Comparison of ENCODE assay signal across 8 cellular contexts in the genomic region with DNA sequence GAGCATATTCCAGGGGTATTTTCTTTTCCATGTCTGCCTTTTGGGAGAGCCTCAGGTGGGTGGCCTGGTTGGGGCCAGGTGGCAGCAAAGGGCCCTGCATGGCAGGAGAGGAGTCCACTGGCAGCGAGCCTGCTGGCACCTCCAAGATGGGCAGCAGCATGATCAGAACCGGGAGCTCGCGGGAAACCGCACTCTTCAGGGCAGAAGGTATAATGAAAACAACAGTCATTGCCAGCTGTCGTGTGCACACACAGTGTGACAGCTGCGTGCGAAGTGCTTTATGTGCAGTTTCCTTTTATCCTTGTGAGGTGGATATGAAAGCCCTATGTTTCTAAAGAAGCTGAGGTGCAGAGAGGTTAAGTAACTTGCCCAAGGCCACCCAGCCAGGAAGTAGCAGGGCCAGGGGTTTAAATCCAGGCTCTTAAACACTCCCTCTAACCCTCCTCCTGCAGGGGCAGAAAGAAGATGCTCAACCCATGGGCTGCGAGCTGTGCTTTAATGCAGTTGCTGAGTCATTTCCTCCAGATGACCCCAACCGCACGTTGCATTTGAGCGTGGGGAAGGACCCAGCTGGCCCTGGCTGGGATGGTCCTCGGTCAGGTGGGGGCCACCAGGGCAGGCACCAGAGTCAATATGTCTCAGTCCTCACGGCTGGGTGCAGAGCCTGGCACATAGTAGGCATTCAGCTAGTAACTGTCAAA.
DNase-seq lines count a peak whose midpoint lies in the region; ATAC-seq, FAIRE-seq and TF ChIP-seq lines count a peak whose summit lies in the region.

No MANE protein-coding gene starts in this region.

- TF ChIP-seq CTCF in GM12878 (IDR thresholded peaks at IDR 0.05 in 2 of 3, conservative IDR thresholded peaks at IDR 0.05 in 1 of 3; ENCODE audit: control insufficient read depth in 2 of 3, extremely low read depth in 1 of 3, insufficient read depth in 1 of 3, low read depth in 3 of 3, low read length in 3 of 3) (no peak), SK-N-SH (IDR thresholded peaks at IDR 0.05) (no peak)

- DNase-seq in NCI-H748 (lab: John Stamatoyannopoulos, UW; ENCODE audit: unreplicated experiment) (peak; percentile 12), NCI-H748 treated with DMSO at 0.1 percent for 48 hours (lab: John Stamatoyannopoulos, UW) (no peak), GM12878 (ENCODE audit: low read depth, low spot score) (peak; percentile 80), SK-N-SH (no peak), NCI-H524 treated with DMSO at 0.1 percent for 48 hours (lab: John Stamatoyannopoulos, UW) (no peak), SW 1271 (lab: John Stamatoyannopoulos, UW) (no peak)

- ATAC-seq in HG03521 (IDR thresholded peaks at IDR 0.05; ENCODE audit: unreplicated experiment) (peak; percentile 36), GM12878 (peak; percentile 76)

- H3K4me3 ChIP-seq in GM12878 (no peak overlapping the region), skeletal muscle tissue (ENCODE audit: low read length in 3 of 3) (no peak overlapping the region), SK-N-SH (ENCODE audit: low read depth in 2 of 2, low read length in 1 of 2) (no peak overlapping the region)

- H3K4me1 ChIP-seq in GM12878 (ENCODE audit: control insufficient read depth, insufficient read depth, low read length) (peaks cover 53% of the 10 kb centered on the region), skeletal muscle tissue (ENCODE audit: control insufficient read depth in 3 of 3, insufficient read depth in 3 of 3, low read length in 3 of 3) (peaks cover 0 to 13% (median 4%) of the 10 kb centered on the region in 3 donors), SK-N-SH (ENCODE audit: control insufficient read depth in 1 of 2, insufficient read depth in 2 of 2, low read depth in 1 of 2, low read length in 1 of 2) (peaks cover 0 to 20% of the 10 kb centered on the region in 2 experiments; a peak in 1 of 4 replicates)

- TF ChIP-seq POLR2A in GM12878 (IDR thresholded peaks at IDR 0.05; ENCODE audit: low read depth, low read length) = no peak

- SMC1A ChIA-PET in GM12878 (lab: Charles Lee; ENCODE audit: uncharacterized antibody, unreplicated experiment) = interaction anchor here (0.6 to 3.4 kb wide), 11 partner anchors 11 to 251 kb away, joined by 3 to 13 read pairs (median 5); no protein-coding TSS in a partner anchor

- no peaks in the 10 kb centered on the region for H3K27me3 ChIP-seq in GM12878 (replicated peaks in 1 of 2; ENCODE audit: control insufficient read depth in 2 of 2, insufficient read depth in 2 of 2, low read length in 1 of 2)
- no peaks in the 10 kb centered on the region for H3K27me3 ChIP-seq in skeletal muscle tissue (ENCODE audit: control insufficient read depth in 3 of 3, insufficient read depth in 3 of 3, low read length in 3 of 3)
- H3K27me3 ChIP-seq in SK-N-SH (ENCODE audit: insufficient read depth) = no peaks in the 10 kb centered on the region

- in situ Hi-C loops in GM12878 (cut with MboI) = no loop called here

- peak; percentile 56 to 85 for TF ChIP-seq EP300 in GM12878 (IDR thresholded peaks at IDR 0.05; ENCODE audit: borderline replicate concordance in 1 of 2, control insufficient read depth in 1 of 2, low read depth in 2 of 2, low read length in 2 of 2)
- no peak for TF ChIP-seq EP300 in SK-N-SH (IDR thresholded peaks at IDR 0.05; ENCODE audit: borderline replicate concordance in 1 of 2, low read depth in 1 of 2, low read length in 1 of 2)

- CTCF ChIA-PET in GM12878 (lab: Yijun Ruan, JAX) (interaction anchor here (0.6 to 2.5 kb wide), 13 partner anchors 10 to 296 kb away, joined by 3 to 9 read pairs (median 4); no protein-coding TSS in a partner anchor), SK-N-SH (lab: Yijun Ruan, JAX) (interaction anchor here (1.4 to 2.5 kb wide), 2 partner anchors 22 to 99 kb away, joined by 3 to 8 read pairs; no protein-coding TSS in a partner anchor)

- H3K9me3 ChIP-seq in GM12878 (replicated peaks; ENCODE audit: control insufficient read depth, insufficient read depth, low read length) (no peaks in the 10 kb centered on the region; the same call in 2 of the 3 replicates), skeletal muscle tissue (ENCODE audit: control insufficient read depth in 3 of 3, low read length in 3 of 3) (no peaks in the 10 kb centered on the region), SK-N-SH (no peaks in the 10 kb centered on the region)

- 1% methylated on average over 14 of the region's 14 CpGs for WGBS in GM12878 (ENCODE audit: insufficient coverage, insufficient replicate concordance, low lambda C conversion rate, missing lambda C conversion rate)
- WGBS in SK-N-SH (ENCODE audit: low lambda C conversion rate) = 49% methylated on average over 14 of the region's 14 CpGs

- peak overlapping the region; percentile 84 for H3K4me2 ChIP-seq in GM12878 (ENCODE audit: control insufficient read depth, insufficient read depth)
- H3K4me2 ChIP-seq in SK-N-SH = no peak overlapping the region

- H3K27ac ChIP-seq in GM12878 (ENCODE audit: control insufficient read depth, insufficient read depth) = peak overlapping the region; percentile 68
- peak overlapping the region; percentile 7 for H3K27ac ChIP-seq in skeletal muscle tissue (ENCODE audit: low read depth, low read length)
- no peak overlapping the region for H3K27ac ChIP-seq in SK-N-SH (ENCODE audit: low read depth in 2 of 2, low read length in 1 of 2)

- H3K79me2 ChIP-seq in GM12878 (ENCODE audit: control insufficient read depth, insufficient read depth, low read length) (no peaks in the 10 kb centered on the region), SK-N-SH (ENCODE audit: insufficient read depth) (no peaks in the 10 kb centered on the region)

- TF ChIP-seq RAD21 in GM12878 (IDR thresholded peaks at IDR 0.05; ENCODE audit: insufficient read depth, low read depth, low read length) (no peak), SK-N-SH (IDR thresholded peaks at IDR 0.05; ENCODE audit: low read length) (no peak)

- FAIRE-seq in GM12878 (lab: Jason Lieb, UNC) = peak; percentile 83

- no TSS peak for BruUV-seq in GM12878 (replicated peaks; lab: Mats Ljungman, UMichigan)

- H3K9me2 ChIP-seq in SK-N-SH = no peaks in the 10 kb centered on the region

- RAD21 ChIA-PET in GM12878 (lab: Charles Lee; ENCODE audit: unreplicated experiment) = interaction anchor here (0.7 to 1.6 kb wide), 8 partner anchors 9 to 447 kb away, joined by 3 to 11 read pairs (median 5); no protein-coding TSS in a partner anchor

- no peaks in the 10 kb centered on the region for H3F3A ChIP-seq in SK-N-SH (replicated peaks; ENCODE audit: insufficient read depth)

- POLR2A ChIA-PET in GM12878 (lab: Charles Lee) (no interaction called here), SK-N-SH (lab: Yijun Ruan, JAX) (no interaction called here)

- H3K9ac ChIP-seq in GM12878 (ENCODE audit: control insufficient read depth, insufficient read depth, low read length) = peak overlapping the region; percentile 15
- no peak overlapping the region for H3K9ac ChIP-seq in skeletal muscle tissue (ENCODE audit: low read depth in 1 of 3, low read length in 3 of 3)
- no peak overlapping the region for H3K9ac ChIP-seq in SK-N-SH

- H3K36me3 ChIP-seq in GM12878 (ENCODE audit: control insufficient read depth in 2 of 2, insufficient read depth in 2 of 2, low read length in 1 of 2) (no peaks in the 10 kb centered on the region), skeletal muscle tissue (ENCODE audit: control insufficient read depth in 3 of 3, insufficient read depth in 3 of 3, low read length in 3 of 3) (no peaks in the 10 kb centered on the region), SK-N-SH (replicated peaks in 1 of 2; ENCODE audit: control insufficient read depth in 1 of 2, insufficient read depth in 2 of 2, low read length in 1 of 2) (no peaks in the 10 kb centered on the region)

- H4K20me1 ChIP-seq in GM12878 (ENCODE audit: control insufficient read depth, insufficient read depth) (no peaks in the 10 kb centered on the region), SK-N-SH (ENCODE audit: insufficient read depth) (no peaks in the 10 kb centered on the region)

- H2AFZ ChIP-seq in GM12878 (ENCODE audit: control insufficient read depth, low read depth, low read length) (peak overlapping the region; percentile 30), SK-N-SH (ENCODE audit: low read depth) (no peak overlapping the region)

- intact Hi-C loops in GM12878 (cut with micrococcal nuclease; ENCODE audit: unreplicated experiment) = no loop called here

TF ChIP-seq in GM12878, 131 proteins besides CTCF, POLR2A, EP300 and RAD21 (continues in another document):
- TF ChIP-seq TCF3 (IDR thresholded peaks at IDR 0.05; ENCODE audit: borderline replicate concordance, insufficient read depth, low read depth, low read length) (peak; percentile 97), GATAD2B (conservative IDR thresholded peaks at IDR 0.05; ENCODE audit: low read depth) (peak; percentile 57; the same call in 1 of the 2 replicates), CHD4 (IDR thresholded peaks at IDR 0.05) (no peak), ATF7 (IDR thresholded peaks at IDR 0.05; ENCODE audit: low read depth) (no peak), MEF2B (IDR thresholded peaks at IDR 0.05; ENCODE audit: partially characterized antibody, poor library complexity, severe bottlenecking) (peak; percentile 60), SREBF2 (IDR thresholded peaks at IDR 0.05; ENCODE audit: low read length) (no peak), ZBED1 (IDR thresholded peaks at IDR 0.05; ENCODE audit: borderline replicate concordance) (peak; percentile 34; the same call in 1 of the 2 replicates), BACH1 (IDR thresholded peaks at IDR 0.05; ENCODE audit: borderline replicate concordance) (0 out of 2 replicates have a peak, but pooled peaks have one; percentile 33), ZNF217 (IDR thresholded peaks at IDR 0.05) (peak; percentile 80; the same call in 1 of the 2 replicates)

TF ChIP-seq in SK-N-SH, 30 proteins besides CTCF, POLR2A, EP300 and RAD21:
- TF ChIP-seq TCF12 (IDR thresholded peaks at IDR 0.05) (no peak), SMC3 (IDR thresholded peaks at IDR 0.05; ENCODE audit: low read depth, low read length) (no peak), FOXJ3 (CRISPR knock-in tag; IDR thresholded peaks at IDR 0.05) (no peak), ELF1 (IDR thresholded peaks at IDR 0.05) (no peak), FOSL2 (IDR thresholded peaks at IDR 0.05; ENCODE audit: borderline replicate concordance, low read depth) (no peak), CHD2 (IDR thresholded peaks at IDR 0.05; ENCODE audit: low read length, partially characterized antibody) (no peak), FOXM1 (IDR thresholded peaks at IDR 0.05; ENCODE audit: low read depth) (no peak), JUND (IDR thresholded peaks at IDR 0.05) (no peak), POLR2AphosphoS5 (IDR thresholded peaks at IDR 0.05; ENCODE audit: low read depth, low read length) (no peak)
- TF ChIP-seq, protein P1, sequence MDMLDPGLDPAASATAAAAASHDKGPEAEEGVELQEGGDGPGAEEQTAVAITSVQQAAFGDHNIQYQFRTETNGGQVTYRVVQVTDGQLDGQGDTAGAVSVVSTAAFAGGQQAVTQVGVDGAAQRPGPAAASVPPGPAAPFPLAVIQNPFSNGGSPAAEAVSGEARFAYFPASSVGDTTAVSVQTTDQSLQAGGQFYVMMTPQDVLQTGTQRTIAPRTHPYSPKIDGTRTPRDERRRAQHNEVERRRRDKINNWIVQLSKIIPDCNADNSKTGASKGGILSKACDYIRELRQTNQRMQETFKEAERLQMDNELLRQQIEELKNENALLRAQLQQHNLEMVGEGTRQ (IDR thresholded peaks at IDR 0.05; ENCODE audit: borderline replicate concordance, low read depth, low read length) = no peak
TF ChIP-seq in SK-N-SH: peak in this region for 0.

Comparison
In these comparisons a context has a peak if more than half of its experiments do, and no peak if none do; other contexts are left out.
1. DNase-seq: peak in NCI-H748 (single experiment) and GM12878 (single experiment); none in NCI-H748 treated with DMSO at 0.1 percent for 48 hours (single experiment), SK-N-SH (single experiment), NCI-H524 treated with DMSO at 0.1 percent for 48 hours (single experiment) and SW 1271 (0 of 2).
2. H3K27ac ChIP-seq: peak in GM12878 (single experiment) and skeletal muscle tissue (single experiment); none in SK-N-SH (0 of 2).